Comparison of ENCODE assay signal across 8 cellular contexts in the genomic region with DNA sequence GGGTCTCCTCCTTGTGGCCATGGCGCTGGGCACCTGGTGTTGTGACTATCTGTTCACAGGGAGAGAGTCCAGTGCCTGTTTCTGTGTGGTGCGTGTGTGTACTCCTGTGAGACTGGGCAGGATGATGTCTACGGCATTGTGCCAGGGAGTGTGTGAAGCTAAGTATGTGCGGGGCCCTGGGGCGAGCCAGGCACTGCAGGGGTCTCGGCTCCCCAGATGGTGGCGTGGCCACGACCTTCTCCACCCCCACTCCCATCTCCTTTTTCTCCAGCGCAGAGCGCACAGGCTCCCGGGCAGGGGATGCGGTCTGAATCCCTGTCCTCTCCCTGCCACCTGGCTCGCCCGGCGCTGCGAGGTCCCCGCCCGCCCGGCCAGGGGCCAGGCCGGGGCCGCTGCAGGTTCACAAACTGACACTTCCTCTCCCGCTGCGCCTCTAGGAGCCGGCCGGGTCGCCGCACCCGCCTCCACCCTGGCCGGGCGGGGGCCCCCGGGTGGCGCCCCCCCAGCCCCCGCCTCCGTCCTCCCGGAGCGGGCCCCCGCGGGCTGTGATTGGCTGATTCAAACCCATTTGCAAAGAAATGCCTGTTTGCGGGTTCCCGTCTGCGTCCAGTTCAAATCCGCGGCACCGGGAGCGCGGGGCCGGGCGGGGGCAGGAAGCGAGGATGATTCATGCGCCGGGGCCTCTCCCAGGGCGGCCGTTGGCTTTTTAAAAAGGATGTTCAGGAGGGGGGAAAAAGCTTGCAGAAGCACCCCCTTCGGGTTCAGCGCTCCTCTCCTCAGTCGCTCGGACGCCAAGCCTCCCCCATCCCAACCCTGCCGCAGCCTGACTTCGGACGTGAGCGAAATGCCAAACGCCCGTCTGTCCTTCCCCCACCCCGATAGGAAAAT. TPM values are rescaled to one million over a fixed set of nuclear protein-coding genes. Genes with fewer than 3 reads are reported as not detected.
DNase-seq lines count a peak whose midpoint lies in the region; ATAC-seq and TF ChIP-seq lines count a peak whose summit lies in the region.

No MANE protein-coding gene starts in this region.

- peaks cover 0 to 3% (median 0%) of the 10 kb centered on the region in 4 donors for H3K4me1 ChIP-seq in right lobe of liver

- peaks cover 58% of the 10 kb centered on the region for H3K36me3 Mint-ChIP-seq in activated CD4-positive, alpha-beta T cell treated with anti-CD3 and anti-CD28 coated beads, Interleukin-2, amount 10 ng/mL, durations not matched to agents 24 days and 14 days (ENCODE audit: low read depth)
- peaks cover 34% of the 10 kb centered on the region for H3K36me3 Mint-ChIP-seq in dendritic cell treated with granulocyte-macrophage colony-stimulating factor and Interleukin-4, amounts not matched to agents 40 ng/mL and 50 ng/mL, for 4 days (ENCODE audit: low read depth)

- H3K4me1 Mint-ChIP-seq in activated CD4-positive, alpha-beta T cell treated with anti-CD3 and anti-CD28 coated beads, Interleukin-2, amount 10 ng/mL, durations not matched to agents 24 days and 14 days, result peaks cover 73% of the 10 kb centered on the region
- H3K4me1 Mint-ChIP-seq in dendritic cell treated with granulocyte-macrophage colony-stimulating factor and Interleukin-4, amounts not matched to agents 40 ng/mL and 50 ng/mL, for 4 days (ENCODE audit: low read depth), result peaks cover 25% of the 10 kb centered on the region

- H3K36me3 ChIP-seq in right lobe of liver, result no peaks in the 10 kb centered on the region

- H3K27ac ChIP-seq in right lobe of liver, result peak overlapping the region; percentile 62 to 79 (median 69)

- intact Hi-C loops in activated CD4-positive, alpha-beta T cell treated with anti-CD3 and anti-CD28 coated beads, Interleukin-2, amount 10 ng/mL, durations not matched to agents 24 days and 14 days (cut with micrococcal nuclease), result loop anchor here (1.0 to 2.0 kb wide), 8 partner anchors 8 to 199 kb away; a partner anchor contains a TSS
- intact Hi-C loops in dendritic cell treated with granulocyte-macrophage colony-stimulating factor and Interleukin-4, amounts not matched to agents 40 ng/mL and 50 ng/mL, for 4 days (cut with micrococcal nuclease), result loop anchor here (2.0 kb wide), 3 partner anchors 33 to 83 kb away; a partner anchor contains a TSS
- intact Hi-C loops in right lobe of liver (cut with DNase I), result loop anchor here in 1 of 2 donors (10.0 kb wide), 1 partner anchor 49 kb away; a partner anchor contains a TSS

- ATAC-seq in GM19025 (IDR thresholded peaks at IDR 0.05; ENCODE audit: low read depth, unreplicated experiment) (peak; percentile 66), HG03280 (IDR thresholded peaks at IDR 0.05; ENCODE audit: unreplicated experiment) (peak; percentile 57), right lobe of liver (peak; percentile 67 to 76 (median 74))

- DNase-seq in AML-193 (lab: John Stamatoyannopoulos, UW), result peak; percentile 90 to 93
- peak; percentile 85 for DNase-seq in NCI-H510A treated with DMSO at 0.1 percent for 48 hours (lab: John Stamatoyannopoulos, UW)
- DNase-seq in activated CD4-positive, alpha-beta T cell treated with anti-CD3 and anti-CD28 coated beads, Interleukin-2, amount 10 ng/mL, durations not matched to agents 24 days and 14 days, result peak; percentile 96
- DNase-seq in right lobe of liver, result peak; percentile 76 to 84 (median 78)
- DNase-seq in stimulated activated CD4-positive, alpha-beta T cell treated with anti-CD3 and anti-CD28 coated beads, Interleukin-4, amount 100 ng/mL, for 24 hours, result peak; percentile 84

- no peak for TF ChIP-seq CTCF in right lobe of liver (IDR thresholded peaks at IDR 0.05)

- no peaks in the 10 kb centered on the region for H3K27me3 Mint-ChIP-seq in activated CD4-positive, alpha-beta T cell treated with anti-CD3 and anti-CD28 coated beads, Interleukin-2, amount 10 ng/mL, durations not matched to agents 24 days and 14 days
- H3K27me3 Mint-ChIP-seq in dendritic cell treated with granulocyte-macrophage colony-stimulating factor and Interleukin-4, amounts not matched to agents 40 ng/mL and 50 ng/mL, for 4 days, result no peaks in the 10 kb centered on the region

- H3K9me3 Mint-ChIP-seq in activated CD4-positive, alpha-beta T cell treated with anti-CD3 and anti-CD28 coated beads, Interleukin-2, amount 10 ng/mL, durations not matched to agents 24 days and 14 days, result no peaks in the 10 kb centered on the region
- no peaks in the 10 kb centered on the region for H3K9me3 Mint-ChIP-seq in dendritic cell treated with granulocyte-macrophage colony-stimulating factor and Interleukin-4, amounts not matched to agents 40 ng/mL and 50 ng/mL, for 4 days

- peak overlapping the region; percentile 97 for H3K27ac Mint-ChIP-seq in activated CD4-positive, alpha-beta T cell treated with anti-CD3 and anti-CD28 coated beads, Interleukin-2, amount 10 ng/mL, durations not matched to agents 24 days and 14 days
- peak overlapping the region; percentile 82 for H3K27ac Mint-ChIP-seq in dendritic cell treated with granulocyte-macrophage colony-stimulating factor and Interleukin-4, amounts not matched to agents 40 ng/mL and 50 ng/mL, for 4 days

- H3K4me3 ChIP-seq in right lobe of liver, result peak overlapping the region; percentile 55 to 66 (median 57)

- 29% methylated on average over 7 of the region's 65 CpGs for WGBS in right lobe of liver (ENCODE audit: insufficient coverage, low coverage, low lambda C conversion rate, missing lambda C conversion rate)

- peak; percentile 51 for TF ChIP-seq POLR2A in right lobe of liver (IDR thresholded peaks at IDR 0.05)

- no peaks in the 10 kb centered on the region for H3K9me3 ChIP-seq in right lobe of liver

- no peaks in the 10 kb centered on the region for H3K27me3 ChIP-seq in right lobe of liver

- peak overlapping the region; percentile 97 for H3K4me3 Mint-ChIP-seq in activated CD4-positive, alpha-beta T cell treated with anti-CD3 and anti-CD28 coated beads, Interleukin-2, amount 10 ng/mL, durations not matched to agents 24 days and 14 days
- H3K4me3 Mint-ChIP-seq in dendritic cell treated with granulocyte-macrophage colony-stimulating factor and Interleukin-4, amounts not matched to agents 40 ng/mL and 50 ng/mL, for 4 days, result peak overlapping the region; percentile 78

RNA-seq across cellular contexts. Expression of a gene that starts 0.8 kb away (rescaled TPM):
- 132 and 144 TPM in 2 replicates for total RNA-seq in activated CD4-positive, alpha-beta T cell treated with anti-CD3 and anti-CD28 coated beads, Interleukin-2, amount 10 ng/mL, durations not matched to agents 24 days and 14 days
- 1 to 10 TPM; 2.2 to 8.0 (median 5.2) TPM for total RNA-seq in right lobe of liver

RNA-seq across cellular contexts. Expression of a gene that starts 33.5 kb away (rescaled TPM):
- total RNA-seq in activated CD4-positive, alpha-beta T cell treated with anti-CD3 and anti-CD28 coated beads, Interleukin-2, amount 10 ng/mL, durations not matched to agents 24 days and 14 days, result 58.1 and 63.7 TPM in 2 replicates
- 10 to 100 TPM; 14.1 to 29.2 (median 21.5) TPM for total RNA-seq in right lobe of liver

RNA-seq across cellular contexts. Expression of a gene that starts 50.4 kb away (rescaled TPM):
- total RNA-seq in activated CD4-positive, alpha-beta T cell treated with anti-CD3 and anti-CD28 coated beads, Interleukin-2, amount 10 ng/mL, durations not matched to agents 24 days and 14 days, result 164 and 166 TPM in 2 replicates
- 1 to 10 TPM in 5 of 6 experiments, under 1 TPM in 1; 0.99 to 2.5 (median 2.1) TPM for total RNA-seq in right lobe of liver

Comparison
In these comparisons a context has a peak if more than half of its experiments do, and no peak if none do; other contexts are left out.
1. Peak in every context shown above with its lines: DNase-seq, ATAC-seq, H3K4me3 ChIP-seq and H3K27ac ChIP-seq.
2. RNA of a gene that starts 0.8 kb away (total RNA-seq): 132 to 144 TPM in activated CD4-positive, alpha-beta T cell treated with anti-CD3 and anti-CD28 coated beads, Interleukin-2, amount 10 ng/mL, durations not matched to agents 24 days and 14 days; 2.2 to 8.0 TPM in right lobe of liver; every median in the first group is over 10 times any median in the second.
3. RNA of a gene that starts 50.4 kb away (total RNA-seq): 164 to 166 TPM in activated CD4-positive, alpha-beta T cell treated with anti-CD3 and anti-CD28 coated beads, Interleukin-2, amount 10 ng/mL, durations not matched to agents 24 days and 14 days; 0.99 to 2.5 TPM in right lobe of liver; every median in the first group is over 10 times any median in the second.